Comparison of ENCODE assay signal across 8 cellular contexts in the genomic region with DNA sequence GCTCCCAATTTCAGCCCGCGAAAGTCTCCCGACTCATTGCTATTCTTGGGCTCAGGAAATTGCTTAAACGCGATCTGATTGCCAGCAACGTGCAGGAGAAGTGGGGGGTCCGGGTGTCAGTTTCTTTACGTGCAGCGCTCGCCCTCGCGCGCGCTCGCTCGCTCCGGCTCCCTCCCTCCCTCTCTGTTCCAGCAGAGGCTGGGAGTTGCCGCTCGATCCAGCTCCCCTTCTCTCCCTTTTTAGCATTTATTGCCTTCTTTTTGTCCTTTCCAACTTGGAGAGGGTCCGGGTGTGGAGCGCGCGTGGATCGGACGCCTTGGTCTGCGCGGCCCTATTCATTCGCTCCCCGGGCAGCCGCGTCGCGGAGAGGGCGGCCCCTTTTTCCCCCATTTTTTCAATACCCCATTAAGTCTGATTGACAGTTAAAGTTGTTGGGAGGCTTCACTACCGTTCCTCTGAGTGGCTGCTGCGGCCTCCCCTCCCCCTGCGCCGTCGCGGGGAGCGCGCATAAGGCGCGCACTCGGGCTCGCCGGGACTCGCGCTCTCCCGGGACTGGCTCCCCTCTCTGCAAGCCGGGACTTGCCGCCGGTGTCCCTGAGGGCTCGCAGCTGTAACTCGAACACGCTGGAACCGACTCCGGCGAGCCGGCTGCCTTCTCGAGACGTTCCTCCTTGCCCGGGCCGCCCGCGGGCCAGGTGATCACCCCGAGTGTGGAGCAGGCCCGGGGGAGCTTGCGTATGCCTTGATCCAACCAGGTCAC. TPM values are rescaled to one million over a fixed set of nuclear protein-coding genes. Genes with fewer than 3 reads are reported as not detected.
DNase-seq lines count a peak whose midpoint lies in the region; ATAC-seq and TF ChIP-seq lines count a peak whose summit lies in the region.

A gene with protein sequence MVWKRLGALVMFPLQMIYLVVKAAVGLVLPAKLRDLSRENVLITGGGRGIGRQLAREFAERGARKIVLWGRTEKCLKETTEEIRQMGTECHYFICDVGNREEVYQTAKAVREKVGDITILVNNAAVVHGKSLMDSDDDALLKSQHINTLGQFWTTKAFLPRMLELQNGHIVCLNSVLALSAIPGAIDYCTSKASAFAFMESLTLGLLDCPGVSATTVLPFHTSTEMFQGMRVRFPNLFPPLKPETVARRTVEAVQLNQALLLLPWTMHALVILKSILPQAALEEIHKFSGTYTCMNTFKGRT (minus strand): TSS at position 310 of the 760 bp plus-strand sequence. CDS start 862 bp downstream, outside the sequence.

- peak within 1 kb of the TSS; percentile 85 to 90 for H4K8ac ChIP-seq in IMR-90 (ENCODE audit: low read depth in 2 of 2, low read length in 2 of 2)

- TF ChIP-seq CTCF in IMR-90 (conservative IDR thresholded peaks at IDR 0.05; ENCODE audit: low read depth, low read length) = no peak
- TF ChIP-seq CTCF in SK-N-SH (IDR thresholded peaks at IDR 0.05) = no peak
- no peak for TF ChIP-seq CTCF in transverse colon (IDR thresholded peaks at IDR 0.05)

- H2AK5ac ChIP-seq in IMR-90 (ENCODE audit: low read depth, low read length) = peak within 1 kb of the TSS; percentile 85

- peak within 1 kb of the TSS; percentile 99 for H3K27ac Mint-ChIP-seq in activated naive CD8-positive, alpha-beta T cell treated with anti-CD3 and anti-CD28 coated beads for 36 hours

- H3K4me1 ChIP-seq in IMR-90 (ENCODE audit: control insufficient read depth, insufficient read depth, low read length) (peaks cover 21% of the 10 kb centered on the region), SK-N-SH (ENCODE audit: control insufficient read depth in 1 of 2, insufficient read depth in 2 of 2, low read depth in 1 of 2, low read length in 1 of 2) (peaks cover 29 to 40% of the 10 kb centered on the region in 2 experiments; a peak in 3 of 4 replicates), transverse colon (peaks cover 21 to 68% (median 55%) of the 10 kb centered on the region in 4 donors)

- H3K4me2 ChIP-seq in IMR-90 (ENCODE audit: low read depth, low read length) (peak within 1 kb of the TSS; percentile 76), SK-N-SH (peak within 1 kb of the TSS; percentile 86)

- H2BK5ac ChIP-seq in IMR-90 (ENCODE audit: low read depth, low read length, poor library complexity, severe bottlenecking) = peak within 1 kb of the TSS; percentile 86

- H3K23ac ChIP-seq in IMR-90 (ENCODE audit: low read depth, low read length) = peak within 1 kb of the TSS; percentile 98

- CTCF ChIA-PET in IMR-90 (lab: Yijun Ruan, JAX) = interaction anchor here (0.9 to 2.4 kb wide), 5 partner anchors 17 to 304 kb away, joined by 3 to 6 read pairs (median 4); no protein-coding TSS in a partner anchor
- CTCF ChIA-PET in SK-N-SH (lab: Yijun Ruan, JAX) = interaction anchor here (0.7 to 7.2 kb wide), 19 partner anchors 16 to 377 kb away, joined by 3 to 135 read pairs (median 7); no protein-coding TSS in a partner anchor

- H3K27me3 Mint-ChIP-seq in activated naive CD8-positive, alpha-beta T cell treated with anti-CD3 and anti-CD28 coated beads for 36 hours = peaks cover 5% of the 10 kb centered on the region

- peak within 1 kb of the TSS; percentile 66 for H3K4me3 ChIP-seq in IMR-90 (ENCODE audit: insufficient read depth, low read depth, low read length)
- peak within 1 kb of the TSS; percentile 48 to 59 for H3K4me3 ChIP-seq in SK-N-SH (ENCODE audit: low read depth in 2 of 2, low read length in 1 of 2)
- peak within 1 kb of the TSS; percentile 54 to 85 (median 66) for H3K4me3 ChIP-seq in transverse colon

- H3K36me3 Mint-ChIP-seq in activated naive CD8-positive, alpha-beta T cell treated with anti-CD3 and anti-CD28 coated beads for 36 hours = peaks cover 54% of the 10 kb centered on the region

- peak within 1 kb of the TSS; percentile 90 for H2AFZ ChIP-seq in IMR-90 (replicated peaks; ENCODE audit: low read length, poor library complexity)
- H2AFZ ChIP-seq in SK-N-SH (ENCODE audit: low read depth) = peak within 1 kb of the TSS; percentile 82

- 0 out of 2 replicates have a peak, but pooled peaks cover 2% of the 10 kb centered on the region for H3K9me1 ChIP-seq in IMR-90 (ENCODE audit: insufficient read depth, low read length)

- BruUV-seq in IMR-90 (replicated peaks; lab: Mats Ljungman, UMichigan) = no TSS peak

- H4K20me1 ChIP-seq in IMR-90 (ENCODE audit: insufficient read depth, low read length) (no peaks in the 10 kb centered on the region), SK-N-SH (ENCODE audit: insufficient read depth) (no peaks in the 10 kb centered on the region)

- H3K18ac ChIP-seq in IMR-90 (ENCODE audit: low read depth, low read length) = peak within 1 kb of the TSS; percentile 86

- in situ Hi-C loops in IMR-90 (cut with MboI; ENCODE audit: low sequenced_read_pairs) = loop anchor here (5.0 to 25.0 kb wide), 3 partner anchors 63 to 306 kb away; no protein-coding TSS in a partner anchor
- in situ Hi-C loops in transverse colon (cut with MboI; ENCODE audit: low pct_ligation_motif_present in 1 of 4, low pct_unique_long_range_greater_than_20kb in 1 of 4, low sequenced_read_pairs in 3 of 4) = loop anchor here in 1 of 4 donors (25.0 kb wide), 1 partner anchor 206 kb away; no protein-coding TSS in a partner anchor

- H3K27ac ChIP-seq in IMR-90 (ENCODE audit: insufficient read depth, low read length) (peak within 1 kb of the TSS; percentile 87), SK-N-SH (ENCODE audit: low read depth in 2 of 2, low read length in 1 of 2) (peak within 1 kb of the TSS; percentile 70 to 79), transverse colon (peak within 1 kb of the TSS; percentile 92 to 96 (median 94))

- peak within 1 kb of the TSS; percentile 83 for H2AK9ac ChIP-seq in IMR-90 (replicated peaks; ENCODE audit: low read depth, low read length, poor library complexity)

- no peaks in the 10 kb centered on the region for H3K9me2 ChIP-seq in SK-N-SH

- H2BK120ac ChIP-seq in IMR-90 (ENCODE audit: low read depth, low read length) = peak within 1 kb of the TSS; percentile 91

- H3K36me3 ChIP-seq in IMR-90 (ENCODE audit: control insufficient read depth, insufficient read depth, low read length) (peaks cover 1% of the 10 kb centered on the region), SK-N-SH (replicated peaks in 1 of 2; ENCODE audit: control insufficient read depth in 1 of 2, insufficient read depth in 2 of 2, low read length in 1 of 2) (no peaks in the 10 kb centered on the region), transverse colon (no peaks in the 10 kb centered on the region)

- H3F3A ChIP-seq in SK-N-SH (replicated peaks; ENCODE audit: insufficient read depth) = peaks cover 18% of the 10 kb centered on the region

- H3K27me3 ChIP-seq in IMR-90 (ENCODE audit: control insufficient read depth, insufficient read depth, low read length) = no peaks in the 10 kb centered on the region
- no peaks in the 10 kb centered on the region for H3K27me3 ChIP-seq in SK-N-SH (ENCODE audit: insufficient read depth)
- no peaks in the 10 kb centered on the region for H3K27me3 ChIP-seq in transverse colon

- H3K9me3 ChIP-seq in IMR-90 (ENCODE audit: control insufficient read depth, insufficient read depth, low read length) = no peaks in the 10 kb centered on the region
- no peaks in the 10 kb centered on the region for H3K9me3 ChIP-seq in SK-N-SH
- H3K9me3 ChIP-seq in transverse colon = no peaks in the 10 kb centered on the region

- peak within 1 kb of the TSS; percentile 95 for H3K4ac ChIP-seq in IMR-90 (ENCODE audit: low read depth, low read length)

- peak within 1 kb of the TSS; percentile 68 for H3K56ac ChIP-seq in IMR-90 (ENCODE audit: extremely low read depth, insufficient read depth, low read length)

- DNase-seq in Daoy (ENCODE audit: low read depth) (peak; percentile 92), IMR-90 (peak; percentile 75), SK-N-SH (peak; percentile 74), glomerular visceral epithelial cell (ENCODE audit: extremely low spot score) (peak; percentile 66), nucleus accumbens (lab: John Stamatoyannopoulos, UW) (peak in 47 of 56 donors; percentile 27 to 93 (median 64)), transverse colon (peak; percentile 85)
- DNase-seq in activated naive CD8-positive, alpha-beta T cell treated with anti-CD3 and anti-CD28 coated beads for 36 hours = peak; percentile 90

- peak; percentile 51 for ATAC-seq in IMR-90 (ENCODE audit: low read depth)
- no peak for ATAC-seq in GM21423 (IDR thresholded peaks at IDR 0.05; ENCODE audit: unreplicated experiment)

- TF ChIP-seq POLR2A in IMR-90 (IDR thresholded peaks at IDR 0.05; ENCODE audit: low read depth, low read length) (no peak), transverse colon (IDR thresholded peaks at IDR 0.05) (peak; percentile 75)

- H3K79me1 ChIP-seq in IMR-90 (ENCODE audit: low read depth in 1 of 2, low read length in 2 of 2) = peaks cover 3 to 20% of the 10 kb centered on the region in 2 experiments; a peak in 2 of 4 replicates

- H2BK20ac ChIP-seq in IMR-90 (ENCODE audit: low read depth, low read length) = peak within 1 kb of the TSS; percentile 64

- intact Hi-C loops in IMR-90 (cut with micrococcal nuclease) (loop anchor here (1.0 to 5.0 kb wide), 4 partner anchors 22 to 156 kb away; no protein-coding TSS in a partner anchor), transverse colon (cut with DNase I; ENCODE audit: low total_unique reads) (loop anchor here (2.0 to 10.0 kb wide), 3 partner anchors 23 to 209 kb away; no protein-coding TSS in a partner anchor)

- peak within 1 kb of the TSS; percentile 96 for H4K91ac ChIP-seq in IMR-90 (ENCODE audit: insufficient read depth, low read depth, low read length)

- peak within 1 kb of the TSS; percentile 94 for H3K14ac ChIP-seq in IMR-90 (replicated peaks; ENCODE audit: low read depth, low read length)

- TF ChIP-seq EP300 in SK-N-SH (IDR thresholded peaks at IDR 0.05; ENCODE audit: borderline replicate concordance in 1 of 2, low read depth in 1 of 2, low read length in 1 of 2) = no peak
- TF ChIP-seq EP300 in transverse colon (IDR thresholded peaks at IDR 0.05; ENCODE audit: low read depth) = no peak

- H3K4me3 Mint-ChIP-seq in activated naive CD8-positive, alpha-beta T cell treated with anti-CD3 and anti-CD28 coated beads for 36 hours = peak within 1 kb of the TSS; percentile 96

- H3K4me1 Mint-ChIP-seq in activated naive CD8-positive, alpha-beta T cell treated with anti-CD3 and anti-CD28 coated beads for 36 hours = peaks cover 45% of the 10 kb centered on the region

- WGBS in IMR-90 (ENCODE audit: extremely low coverage in 2 of 2, insufficient read length in 1 of 2), 2 experiments = 3% methylated on average over 22 of the region's 69 CpGs; no CpG with 5 or more reads in 1 of the 2 experiments
- WGBS in SK-N-SH (ENCODE audit: low lambda C conversion rate) = 37% methylated on average over 60 of the region's 69 CpGs
- WGBS in transverse colon (ENCODE audit: low coverage in 1 of 2), 2 donors = 0 to 2% methylated on average over 10 to 68 of the region's 69 CpGs

- no peak for TF ChIP-seq RAD21 in IMR-90 (IDR thresholded peaks at IDR 0.05; ENCODE audit: low read length)
- no peak for TF ChIP-seq RAD21 in SK-N-SH (IDR thresholded peaks at IDR 0.05; ENCODE audit: low read length)

- dilution Hi-C loops in IMR-90 (cut with HindIII; ENCODE audit: low sequenced_read_pairs, unreplicated experiment) = no loop called here

- peak within 1 kb of the TSS; percentile 83 for H4K5ac ChIP-seq in IMR-90 (ENCODE audit: low read depth, low read length)

- POLR2A ChIA-PET in IMR-90 (lab: Charles Lee; ENCODE audit: unreplicated experiment) (interaction anchor here (0.6 to 1.5 kb wide), 6 partner anchors 14 to 216 kb away, joined by 3 to 6 read pairs (median 4); no protein-coding TSS in a partner anchor), SK-N-SH (lab: Yijun Ruan, JAX) (interaction anchor here (0.6 to 1.2 kb wide), 3 partner anchors 22 to 140 kb away, joined by 3 to 4 read pairs (median 3); no protein-coding TSS in a partner anchor)

- peak within 1 kb of the TSS; percentile 74 for H3K9ac ChIP-seq in IMR-90 (ENCODE audit: low read depth, low read length)
- peak within 1 kb of the TSS; percentile 53; the same call in 1 of the 2 replicates for H3K9ac ChIP-seq in SK-N-SH

- no peaks in the 10 kb centered on the region for H3K9me3 Mint-ChIP-seq in activated naive CD8-positive, alpha-beta T cell treated with anti-CD3 and anti-CD28 coated beads for 36 hours

- peak within 1 kb of the TSS; percentile 71; the same call in 2 of the 3 replicates for H2BK15ac ChIP-seq in IMR-90 (ENCODE audit: low read depth, low read length)

- no peaks in the 10 kb centered on the region for H3K79me2 ChIP-seq in SK-N-SH (ENCODE audit: insufficient read depth)

RNA-seq across cellular contexts. Expression of the gene that starts here (rescaled TPM):
- 45.8 and 49.4 TPM in 2 replicates for total RNA-seq in Daoy (2014; rRNA removed; shearing (Covaris generic))
- total RNA-seq in IMR-90 (2012; rRNA removed) (11.4 and 14.5 TPM in 2 replicates), transverse colon (100 to 1,000 TPM in 2 of 4 donors, 10 to 100 TPM in 2; 55.3 to 122 (median 103) TPM)
- polyA plus RNA-seq in IMR-90 (2012; rRNA removed) (10.2 and 11.2 TPM in 2 replicates), SK-N-SH (2012; rRNA removed) (29.6 and 44.8 TPM in 2 replicates)
- polyA plus RNA-seq in IMR-90 (2012; cell fraction: cytosol; rRNA removed) = 9.9 and 24.8 TPM in 2 replicates
- 16.2 and 25.0 TPM in 2 replicates for polyA plus RNA-seq in IMR-90 (2012; cell fraction: nucleus; rRNA removed; ENCODE audit: low replicate concordance)
- 17.6 and 26.3 TPM in 2 replicates for polyA plus RNA-seq in SK-N-SH (2012; cell fraction: cytosol; rRNA removed)
- 41.9 and 43.1 TPM in 2 replicates for polyA plus RNA-seq in SK-N-SH (2012; cell fraction: nucleus; rRNA removed)
- total RNA-seq in activated naive CD8-positive, alpha-beta T cell treated with anti-CD3 and anti-CD28 coated beads for 36 hours = 100 to 1,000 TPM; 163 to 167 TPM
